In the genomic region with DNA sequence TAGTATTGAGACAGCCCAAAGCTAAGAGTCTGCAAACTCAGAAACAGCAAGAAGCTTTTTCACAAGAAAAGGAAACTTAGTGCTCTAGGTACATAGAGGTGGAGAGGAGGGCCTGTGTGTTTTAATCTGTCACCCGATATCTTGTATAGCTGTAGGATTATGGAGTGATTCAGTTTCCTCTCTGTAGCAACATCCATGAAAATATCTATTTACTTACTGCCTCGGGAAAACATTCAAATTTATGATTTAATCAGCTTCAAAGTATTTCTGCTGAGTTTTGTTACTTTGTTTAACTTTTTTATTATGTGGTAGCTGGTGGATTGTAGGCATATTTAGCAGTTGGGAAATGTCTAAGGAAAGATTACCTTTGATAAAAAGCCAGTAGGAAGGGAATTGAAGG, we compare ENCODE assay signal across 10 cellular contexts.
DNase-seq lines count a peak whose midpoint lies in the region; ATAC-seq, FAIRE-seq and TF ChIP-seq lines count a peak whose summit lies in the region.
"Had no signal": no experiment of that assay in that cellular context is flagged by ENCODE, and none has a peak within 500 bp of the region (broad histone marks: within the 10 kb centered on the region; RNA-seq: fewer than 3 reads in every experiment).

No MANE protein-coding gene starts in this region.

- ATAC-seq in A549 (peak; percentile 22 to 27; a peak in 1 of 6 replicates), aorta (ENCODE audit: low FRiP score) (no peak)
- ATAC-seq in activated T-helper 17 cell treated with anti-CD3 and anti-CD28 coated beads, Interleukin-2, amount 50 U/mL, for 72 hours (replicated peaks), result peak; percentile 9
- ATAC-seq: gastrocnemius medialis had no signal

- intact Hi-C loops in aorta (cut with DNase I), result loop anchor here in 1 of 2 donors (5.0 to 10.0 kb wide), 4 partner anchors 225 to 487 kb away; a partner anchor contains a TSS

- WGBS in A549 (ENCODE audit: missing lambda C conversion rate), result 3% methylated on average over 2 of the region's 2 CpGs
- 10 to 22% methylated on average over 2 of the region's 2 CpGs for WGBS in aorta, 2 donors

- peak overlapping the region; percentile 69 for H3K4me2 ChIP-seq in A549

- H3K27ac ChIP-seq in A549 (peak overlapping the region; percentile 82 to 94), aorta (ENCODE audit: low read depth in 1 of 2, low read length in 2 of 2) (peak overlapping the region in 1 of 2 donors; percentile 61), WERI-Rb-1 (no peak overlapping the region)
- H3K27ac ChIP-seq: gastrocnemius medialis had no signal

- no peak for TF ChIP-seq CTCF in A549 (IDR thresholded peaks at IDR 0.05)
- no peak for TF ChIP-seq CTCF in fibroblast of villous mesenchyme (IDR thresholded peaks at IDR 0.05; ENCODE audit: insufficient read depth, low read depth, low read length)
- TF ChIP-seq CTCF in WERI-Rb-1 (IDR thresholded peaks at IDR 0.05; ENCODE audit: low read depth, low read length), result no peak

- TF ChIP-seq RAD21 in A549 (conservative IDR thresholded peaks at IDR 0.05 in 1 of 2, IDR thresholded peaks at IDR 0.05 in 1 of 2), result no peak; a peak in 1 of 5 replicates

- CTCF ChIA-PET in A549 (lab: Yijun Ruan, JAX), result interaction anchor here (0.7 to 7.5 kb wide), 19 partner anchors 11 to 485 kb away, joined by 3 to 76 read pairs (median 4); a partner anchor contains a TSS

- no peak for TF ChIP-seq POLR2A in A549 (IDR thresholded peaks at IDR 0.05; ENCODE audit: low read length)

- no peak overlapping the region for H3K4me3 ChIP-seq in A549
- H3K4me3 ChIP-seq in fibroblast of villous mesenchyme (ENCODE audit: low read depth, low read length), result no peak overlapping the region
- H3K4me3 ChIP-seq in aorta (ENCODE audit: low read length in 2 of 2), result no peak overlapping the region
- no peak overlapping the region for H3K4me3 ChIP-seq in WERI-Rb-1 (ENCODE audit: low read depth, low read length)
- H3K4me3 ChIP-seq: gastrocnemius medialis had no signal

- H3K36me3 ChIP-seq in aorta (ENCODE audit: control insufficient read depth in 1 of 2, insufficient read depth in 2 of 2, low read length in 1 of 2) (no peaks in the 10 kb centered on the region), WERI-Rb-1 (no peaks in the 10 kb centered on the region)
- H3K36me3 ChIP-seq: gastrocnemius medialis had no signal

- no peaks in the 10 kb centered on the region for H3K27me3 Mint-ChIP-seq in activated T-helper 17 cell treated with anti-CD3 and anti-CD28 coated beads, Interleukin-2, amount 50 U/mL, for 72 hours

- peak; percentile 77 to 83; a peak in 4 of 5 replicates for TF ChIP-seq EP300 in A549 (IDR thresholded peaks at IDR 0.05)

- peaks cover 67% of the 10 kb centered on the region for H3K4me1 ChIP-seq in A549
- peaks cover 4 to 9% of the 10 kb centered on the region in 2 donors for H3K4me1 ChIP-seq in aorta (ENCODE audit: control insufficient read depth in 1 of 2, insufficient read depth in 2 of 2, low read length in 2 of 2)

- H3K4me3 Mint-ChIP-seq in activated T-helper 17 cell treated with anti-CD3 and anti-CD28 coated beads, Interleukin-2, amount 50 U/mL, for 72 hours, result peak overlapping the region; percentile 61

- H3K27me3 ChIP-seq in aorta (ENCODE audit: control insufficient read depth in 1 of 2, insufficient read depth in 2 of 2, low read length in 1 of 2), result no peaks in the 10 kb centered on the region
- H3K27me3 ChIP-seq in WERI-Rb-1 (ENCODE audit: insufficient read depth, low read depth, severe bottlenecking), result no peaks in the 10 kb centered on the region
- H3K27me3 ChIP-seq: gastrocnemius medialis had no signal

- FAIRE-seq in A549 (lab: Jason Lieb, UNC), result peak; percentile 83

- DNase-seq in A549 (ENCODE audit: low read depth in 1 of 2, low spot score in 1 of 2) (peak; percentile 40 to 55), GM04503 (ENCODE audit: low read depth) (peak; percentile 53), fibroblast of villous mesenchyme (ENCODE audit: low read depth) (peak; percentile 84), SHP77 treated with DMSO at 0.1 percent for 48 hours (lab: John Stamatoyannopoulos, UW) (no peak), activated gamma-delta T cell treated with Interleukin-2 at 50 U/mL for 16 hours (no peak), aorta (no peak), WERI-Rb-1 (no peak)
- DNase-seq: gastrocnemius medialis, NCI-H2227 treated with DMSO at 0.1 percent for 48 hours had no signal

- POLR2A ChIA-PET in A549 (lab: Yijun Ruan, JAX), result interaction anchor here (0.6 to 1.4 kb wide), 3 partner anchors 365 to 445 kb away, joined by 3 to 5 read pairs (median 4); no protein-coding TSS in a partner anchor

- H3K9me3 ChIP-seq in A549, result no peaks in the 10 kb centered on the region
- H3K9me3 ChIP-seq in aorta (ENCODE audit: control insufficient read depth, low read length), result no peaks in the 10 kb centered on the region
- no peaks in the 10 kb centered on the region for H3K9me3 ChIP-seq in WERI-Rb-1 (ENCODE audit: severe bottlenecking)
- H3K9me3 ChIP-seq: gastrocnemius medialis had no signal

- no peaks in the 10 kb centered on the region for H3K36me3 Mint-ChIP-seq in activated T-helper 17 cell treated with anti-CD3 and anti-CD28 coated beads, Interleukin-2, amount 50 U/mL, for 72 hours (ENCODE audit: low read depth)

- H3K9me3 Mint-ChIP-seq in activated T-helper 17 cell treated with anti-CD3 and anti-CD28 coated beads, Interleukin-2, amount 50 U/mL, for 72 hours, result no peaks in the 10 kb centered on the region

- peaks cover 54% of the 10 kb centered on the region for H3K4me1 Mint-ChIP-seq in activated T-helper 17 cell treated with anti-CD3 and anti-CD28 coated beads, Interleukin-2, amount 50 U/mL, for 72 hours

- peak overlapping the region; percentile 76 for H3K27ac Mint-ChIP-seq in activated T-helper 17 cell treated with anti-CD3 and anti-CD28 coated beads, Interleukin-2, amount 50 U/mL, for 72 hours

TF ChIP-seq in A549, 52 proteins besides CTCF, POLR2A, EP300 and RAD21:
- TF ChIP-seq CHD4 (IDR thresholded peaks at IDR 0.05; ENCODE audit: borderline replicate concordance) (no peak), GATA3 (IDR thresholded peaks at IDR 0.05; ENCODE audit: borderline replicate concordance) (peak; percentile 84), EHMT2 (IDR thresholded peaks at IDR 0.05; ENCODE audit: low read depth) (no peak), RARB (CRISPR knock-in tag; IDR thresholded peaks at IDR 0.05) (no peak), FOSL2 (IDR thresholded peaks at IDR 0.05) (peak; percentile 57; the same call in 1 of the 2 replicates), FOSL2 (CRISPR knock-in tag; IDR thresholded peaks at IDR 0.05) (peak; percentile 52), JUN (IDR thresholded peaks at IDR 0.05) (peak; percentile 61 to 79; a peak in 3 of 5 replicates), ZNF302 (CRISPR knock-in tag; IDR thresholded peaks at IDR 0.05) (no peak), NFE2L2 (conservative IDR thresholded peaks at IDR 0.05; ENCODE audit: low read length) (no peak), ZC3H11A (IDR thresholded peaks at IDR 0.05) (no peak), EHF (CRISPR knock-in tag; IDR thresholded peaks at IDR 0.05) (no peak), SMC3 (IDR thresholded peaks at IDR 0.05) (peak; percentile 29; the same call in 2 of the 3 replicates), JUNB (IDR thresholded peaks at IDR 0.05) (peak; percentile 91), KDM1A (IDR thresholded peaks at IDR 0.05; ENCODE audit: low read depth) (no peak), CEBPB (IDR thresholded peaks at IDR 0.05) (peak; percentile 77 to 80)
- TF ChIP-seq, protein P1, sequence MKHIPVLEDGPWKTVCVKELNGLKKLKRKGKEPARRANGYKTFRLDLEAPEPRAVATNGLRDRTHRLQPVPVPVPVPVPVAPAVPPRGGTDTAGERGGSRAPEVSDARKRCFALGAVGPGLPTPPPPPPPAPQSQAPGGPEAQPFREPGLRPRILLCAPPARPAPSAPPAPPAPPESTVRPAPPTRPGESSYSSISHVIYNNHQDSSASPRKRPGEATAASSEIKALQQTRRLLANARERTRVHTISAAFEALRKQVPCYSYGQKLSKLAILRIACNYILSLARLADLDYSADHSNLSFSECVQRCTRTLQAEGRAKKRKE (CRISPR knock-in tag; IDR thresholded peaks at IDR 0.05; ENCODE audit: low read depth), result no peak
- TF ChIP-seq, protein P2, sequence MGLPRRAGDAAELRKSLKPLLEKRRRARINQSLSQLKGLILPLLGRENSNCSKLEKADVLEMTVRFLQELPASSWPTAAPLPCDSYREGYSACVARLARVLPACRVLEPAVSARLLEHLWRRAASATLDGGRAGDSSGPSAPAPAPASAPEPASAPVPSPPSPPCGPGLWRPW (IDR thresholded peaks at IDR 0.05), result 0 out of 2 replicates have a peak, but pooled peaks have one; percentile 19
- TF ChIP-seq, protein P3, sequence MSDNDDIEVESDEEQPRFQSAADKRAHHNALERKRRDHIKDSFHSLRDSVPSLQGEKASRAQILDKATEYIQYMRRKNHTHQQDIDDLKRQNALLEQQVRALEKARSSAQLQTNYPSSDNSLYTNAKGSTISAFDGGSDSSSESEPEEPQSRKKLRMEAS (IDR thresholded peaks at IDR 0.05), result no peak
- TF ChIP-seq, protein P4, sequence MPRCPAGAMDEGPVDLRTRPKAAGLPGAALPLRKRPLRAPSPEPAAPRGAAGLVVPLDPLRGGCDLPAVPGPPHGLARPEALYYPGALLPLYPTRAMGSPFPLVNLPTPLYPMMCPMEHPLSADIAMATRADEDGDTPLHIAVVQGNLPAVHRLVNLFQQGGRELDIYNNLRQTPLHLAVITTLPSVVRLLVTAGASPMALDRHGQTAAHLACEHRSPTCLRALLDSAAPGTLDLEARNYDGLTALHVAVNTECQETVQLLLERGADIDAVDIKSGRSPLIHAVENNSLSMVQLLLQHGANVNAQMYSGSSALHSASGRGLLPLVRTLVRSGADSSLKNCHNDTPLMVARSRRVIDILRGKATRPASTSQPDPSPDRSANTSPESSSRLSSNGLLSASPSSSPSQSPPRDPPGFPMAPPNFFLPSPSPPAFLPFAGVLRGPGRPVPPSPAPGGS (IDR thresholded peaks at IDR 0.05), result peak; percentile 67; the same call in 1 of the 3 replicates
- TF ChIP-seq, protein P5, sequence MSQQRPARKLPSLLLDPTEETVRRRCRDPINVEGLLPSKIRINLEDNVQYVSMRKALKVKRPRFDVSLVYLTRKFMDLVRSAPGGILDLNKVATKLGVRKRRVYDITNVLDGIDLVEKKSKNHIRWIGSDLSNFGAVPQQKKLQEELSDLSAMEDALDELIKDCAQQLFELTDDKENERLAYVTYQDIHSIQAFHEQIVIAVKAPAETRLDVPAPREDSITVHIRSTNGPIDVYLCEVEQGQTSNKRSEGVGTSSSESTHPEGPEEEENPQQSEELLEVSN (IDR thresholded peaks at IDR 0.05; ENCODE audit: borderline replicate concordance, low read depth), result no peak
TF ChIP-seq in A549: peak in this region for 8.

Comparison
In these comparisons a context has a peak if more than half of its experiments do, and no peak if none do; other contexts are left out.
1. DNase-seq: peak in A549 (2 of 2), GM04503 (single experiment) and fibroblast of villous mesenchyme (single experiment); none in SHP77 treated with DMSO at 0.1 percent for 48 hours (single experiment), activated gamma-delta T cell treated with Interleukin-2 at 50 U/mL for 16 hours (single experiment), aorta (0 of 2) and WERI-Rb-1 (single experiment).